In genomic region chr1:223413216-223413615, GRCh38 we compare ENCODE assay signal across 30 cellular contexts. TPM values are rescaled to one million over a fixed set of nuclear protein-coding genes. Genes with fewer than 3 reads are reported as not detected.
"Had no signal": no experiment of that assay in that cellular context is flagged by ENCODE, and none has a peak within 500 bp of the region (broad histone marks: within the 10 kb centered on the region; RNA-seq: fewer than 3 reads in every experiment).

No MANE protein-coding gene starts in this region.

- H3K4me1 ChIP-seq: left lung, neural progenitor cell, psoas muscle, sigmoid colon, tibial nerve, upper lobe of left lung, uterus had no signal

- H3K27me3 ChIP-seq: dorsolateral prefrontal cortex, heart right ventricle, left lung, neural progenitor cell, sigmoid colon, tibial nerve, upper lobe of left lung, uterus had no signal

- DNase-seq: dorsolateral prefrontal cortex; effector CD4-positive, alpha-beta T cell; foreskin melanocyte; glutamatergic neuron; heart right ventricle; hippocampal formation; left cardiac atrium; left lung; mesendoderm; midbrain; naive thymus-derived CD4-positive, alpha-beta T cell; posterior cingulate gyrus; psoas muscle; right cardiac atrium; sigmoid colon; stimulated activated CD4-positive, alpha-beta T cell treated with anti-CD3 and anti-CD28 coated beads, Interleukin-2, amount 100 ng/mL, for 24 hours; stimulated activated CD4-positive, alpha-beta T cell treated with anti-CD3 and anti-CD28 coated beads, Interleukin-4, amount 100 ng/mL, for 24 hours; stimulated activated naive CD8-positive, alpha-beta T cell treated with anti-CD3 and anti-CD28 coated beads, Interleukin-15, Interleukin-2, amounts not matched to agents 100 U/mL and 50 U/mL, for 24 hours; upper lobe of left lung; uterus had no signal

- H3K9me3 ChIP-seq: heart right ventricle, left lung, psoas muscle, sigmoid colon, thoracic aorta, tibial nerve, upper lobe of left lung, uterus had no signal

- H3K4me2 ChIP-seq: neural progenitor cell had no signal

- H3K4me3 ChIP-seq: dorsolateral prefrontal cortex, heart right ventricle, left lung, neural progenitor cell, psoas muscle, sigmoid colon, thoracic aorta, tibial nerve, upper lobe of left lung, uterus had no signal

- H3K9ac ChIP-seq: neural progenitor cell had no signal

- FAIRE-seq: islet of Langerhans had no signal

- H3K27ac ChIP-seq: dorsolateral prefrontal cortex, heart right ventricle, left lung, neural progenitor cell, psoas muscle, sigmoid colon, thoracic aorta, tibial nerve, upper lobe of left lung, uterus had no signal

- H3K36me3 ChIP-seq: heart right ventricle, left lung, neural progenitor cell, sigmoid colon, thoracic aorta, tibial nerve, upper lobe of left lung, uterus had no signal

- H2AFZ ChIP-seq: neural progenitor cell had no signal

RNA-seq across cellular contexts. Expression of gene CCDC185, which starts 20.0 kb away (rescaled TPM):
- total RNA-seq: heart right ventricle; kidney epithelial cell; left lung; lower leg skin; lung microvascular endothelial cell; mucosa of gallbladder; naive thymus-derived CD4-positive, alpha-beta T cell; osteocyte; psoas muscle; sigmoid colon; skeletal muscle tissue; thoracic aorta; tibial nerve; upper lobe of left lung; uterus had no signal
- polyA plus RNA-seq: heart right ventricle; naive thymus-derived CD4-positive, alpha-beta T cell; psoas muscle; sigmoid colon had no signal

RNA-seq across cellular contexts. Expression of gene SUSD4, which starts 49.2 kb away (rescaled TPM):
- total RNA-seq: osteocyte, tibial nerve had no signal
